In the genomic region with DNA sequence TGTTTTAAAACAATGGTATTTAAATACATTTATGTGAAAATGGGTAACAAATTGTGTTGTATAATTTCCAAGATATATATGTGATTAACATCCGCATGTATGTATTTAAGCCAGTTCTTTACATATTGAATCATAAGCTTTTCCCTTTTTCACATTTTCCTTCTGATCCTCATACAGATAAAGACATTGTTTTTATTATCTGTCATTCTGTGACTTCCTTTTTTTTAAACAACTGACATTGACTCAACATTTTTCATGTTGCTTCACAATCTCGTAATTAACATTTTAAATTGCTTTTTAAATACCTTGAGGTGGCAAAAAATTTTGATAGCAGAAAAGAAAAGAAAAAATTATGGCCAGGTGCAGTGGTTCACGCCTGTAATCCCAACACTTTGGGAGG, we compare ENCODE assay signal across 1 cellular context.
TF ChIP-seq lines count a peak whose summit lies in the region.

No MANE protein-coding gene starts in this region.

TF ChIP-seq in IMR-90, 13 proteins besides CTCF, POLR2A, EP300 and RAD21 (continued from another document):
- TF ChIP-seq, protein P1, sequence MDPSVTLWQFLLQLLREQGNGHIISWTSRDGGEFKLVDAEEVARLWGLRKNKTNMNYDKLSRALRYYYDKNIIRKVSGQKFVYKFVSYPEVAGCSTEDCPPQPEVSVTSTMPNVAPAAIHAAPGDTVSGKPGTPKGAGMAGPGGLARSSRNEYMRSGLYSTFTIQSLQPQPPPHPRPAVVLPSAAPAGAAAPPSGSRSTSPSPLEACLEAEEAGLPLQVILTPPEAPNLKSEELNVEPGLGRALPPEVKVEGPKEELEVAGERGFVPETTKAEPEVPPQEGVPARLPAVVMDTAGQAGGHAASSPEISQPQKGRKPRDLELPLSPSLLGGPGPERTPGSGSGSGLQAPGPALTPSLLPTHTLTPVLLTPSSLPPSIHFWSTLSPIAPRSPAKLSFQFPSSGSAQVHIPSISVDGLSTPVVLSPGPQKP (IDR thresholded peaks at IDR 0.05; ENCODE audit: borderline replicate concordance, low read depth, low read length) = no peak
- TF ChIP-seq, protein P2, sequence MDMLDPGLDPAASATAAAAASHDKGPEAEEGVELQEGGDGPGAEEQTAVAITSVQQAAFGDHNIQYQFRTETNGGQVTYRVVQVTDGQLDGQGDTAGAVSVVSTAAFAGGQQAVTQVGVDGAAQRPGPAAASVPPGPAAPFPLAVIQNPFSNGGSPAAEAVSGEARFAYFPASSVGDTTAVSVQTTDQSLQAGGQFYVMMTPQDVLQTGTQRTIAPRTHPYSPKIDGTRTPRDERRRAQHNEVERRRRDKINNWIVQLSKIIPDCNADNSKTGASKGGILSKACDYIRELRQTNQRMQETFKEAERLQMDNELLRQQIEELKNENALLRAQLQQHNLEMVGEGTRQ (IDR thresholded peaks at IDR 0.05; ENCODE audit: low read depth, low read length) = no peak
- TF ChIP-seq CEBPB (IDR thresholded peaks at IDR 0.05; ENCODE audit: low read depth, low read length) (no peak), MAZ (IDR thresholded peaks at IDR 0.05; ENCODE audit: borderline replicate concordance, low read depth, low read length) (no peak), MAFK (IDR thresholded peaks at IDR 0.05; ENCODE audit: low read depth, low read length) (no peak)
